25 cellular contexts compared by ENCODE assay signal in genomic region chr5:64340293-64340692, GRCh38.
DNase-seq lines count a peak whose midpoint lies in the region; ATAC-seq, FAIRE-seq and TF ChIP-seq lines count a peak whose summit lies in the region.
"Had no signal": no experiment of that assay in that cellular context is flagged by ENCODE, and none has a peak within 500 bp of the region (broad histone marks: within the 10 kb centered on the region; RNA-seq: fewer than 3 reads in every experiment).

No MANE protein-coding gene starts in this region.

- H3K4me2 ChIP-seq in mammary epithelial cell (ENCODE audit: insufficient read depth, low read depth, low read length) (peak overlapping the region; percentile 32), keratinocyte (ENCODE audit: control insufficient read depth, extremely low read depth, insufficient read depth, low read depth, low read length) (peak overlapping the region; percentile 70)
- H3K4me2 ChIP-seq: A549; BLaER1 treated with 17β-estradiol and CSF1 and Interleukin-3, amounts not matched to agents 10 nM and 100 nM had no signal

- H3K4me3 ChIP-seq in mammary epithelial cell (replicated peaks in 1 of 3; ENCODE audit: insufficient read depth in 1 of 3, low read depth in 2 of 3, low read length in 3 of 3), result no peak overlapping the region
- no peak overlapping the region for H3K4me3 ChIP-seq in epithelial cell of esophagus (ENCODE audit: low read length)
- H3K4me3 ChIP-seq in keratinocyte (ENCODE audit: control insufficient read depth in 2 of 3, extremely low read depth in 1 of 3, insufficient read depth in 2 of 3, low read depth in 1 of 3, low read length in 3 of 3), result peak overlapping the region in 1 of 3 experiments; percentile 40
- no peak overlapping the region for H3K4me3 ChIP-seq in CD8-positive, alpha-beta memory T cell (ENCODE audit: low read length)
- H3K4me3 ChIP-seq: A549; BLaER1 treated with 17β-estradiol and CSF1 and Interleukin-3, amounts not matched to agents 10 nM and 100 nM; GM23248 had no signal

- H3K27ac ChIP-seq in mammary epithelial cell (ENCODE audit: insufficient read depth, low read depth, low read length), result no peak overlapping the region
- H3K27ac ChIP-seq in keratinocyte (ENCODE audit: control insufficient read depth, insufficient read depth, low read length), result peak overlapping the region; percentile 64
- H3K27ac ChIP-seq in CD8-positive, alpha-beta memory T cell (ENCODE audit: low read depth, low read length), result no peak overlapping the region
- H3K27ac ChIP-seq: A549; BLaER1 treated with 17β-estradiol and CSF1 and Interleukin-3, amounts not matched to agents 10 nM and 100 nM; GM23248 had no signal

- H3K4me1 Mint-ChIP-seq in MCF 10A (ENCODE audit: insufficient read depth, unreplicated experiment), result peaks cover 6% of the 10 kb centered on the region
- H3K4me1 Mint-ChIP-seq in CD8-positive, alpha-beta memory T cell, result no peaks in the 10 kb centered on the region
- H3K4me1 Mint-ChIP-seq: CD14-positive monocyte had no signal

- H3K4me1 ChIP-seq in mammary epithelial cell (ENCODE audit: insufficient read depth, low read length) (peaks cover 18% of the 10 kb centered on the region), keratinocyte (ENCODE audit: control insufficient read depth, extremely low read depth, insufficient read depth, low read length) (peaks cover 28% of the 10 kb centered on the region)
- H3K4me1 ChIP-seq in CD8-positive, alpha-beta memory T cell (ENCODE audit: insufficient read depth, low read length), result no peaks in the 10 kb centered on the region
- H3K4me1 ChIP-seq: A549; BE2C; BLaER1 treated with 17β-estradiol and CSF1 and Interleukin-3, amounts not matched to agents 10 nM and 100 nM had no signal

- DNase-seq in mammary epithelial cell (peak; percentile 18), MCF 10A (ENCODE audit: unreplicated experiment) (no peak), epithelial cell of esophagus (ENCODE audit: low read depth) (peak; percentile 30), keratinocyte (ENCODE audit: low read depth, low spot score) (no peak), HEK293T (ENCODE audit: extremely low spot score) (no peak)
- no peak for DNase-seq in CD8-positive, alpha-beta memory T cell
- DNase-seq: 8988T; ACHN; AML-193; BE2C; Calu3; CD4-positive, alpha-beta T cell; COR-L47; DMS153; DND-41; GM23248; H7; HCEC 1CT had no signal

- POLR2A ChIA-PET in MCF 10A (lab: Yijun Ruan, JAX) (no interaction called here), HEK293T (lab: Yijun Ruan, JAX) (no interaction called here)
- POLR2A ChIA-PET in CD8-positive, alpha-beta memory T cell (lab: Charles Lee), result no interaction called here

- TF ChIP-seq CTCF in mammary epithelial cell (conservative IDR thresholded peaks at IDR 0.05 in 1 of 2, IDR thresholded peaks at IDR 0.05 in 1 of 2; ENCODE audit: extremely low read depth in 1 of 2, insufficient read depth in 1 of 2, low read depth in 1 of 2, low read length in 2 of 2) (no peak), MCF 10A (IDR thresholded peaks at IDR 0.05; ENCODE audit: unreplicated experiment) (no peak), epithelial cell of esophagus (IDR thresholded peaks at IDR 0.05; ENCODE audit: insufficient read depth, low read depth, low read length, missing control alignments) (no peak), keratinocyte (optimal IDR thresholded peaks at IDR 0.05 in 1 of 3, IDR thresholded peaks at IDR 0.05 in 1 of 3, conservative IDR thresholded peaks at IDR 0.05 in 1 of 3; ENCODE audit: extremely low read depth in 1 of 3, insufficient read depth in 2 of 3, low read length in 3 of 3) (no peak)

- H3K9ac ChIP-seq in mammary epithelial cell (ENCODE audit: insufficient read depth, low read length) (no peak overlapping the region), keratinocyte (ENCODE audit: control insufficient read depth, extremely low read depth, insufficient read depth, low read length) (no peak overlapping the region)
- H3K9ac ChIP-seq: BLaER1 treated with 17β-estradiol and CSF1 and Interleukin-3, amounts not matched to agents 10 nM and 100 nM; GM23248 had no signal

- ATAC-seq in GM19463 (IDR thresholded peaks at IDR 0.05; ENCODE audit: unreplicated experiment), result no peak
- ATAC-seq: A549 had no signal

- FAIRE-seq in keratinocyte (lab: Jason Lieb, UNC), result peak; percentile 20
- FAIRE-seq: A549, G401.6, GM12892, H1 had no signal

- dilution Hi-C loops in mammary epithelial cell (cut with HindIII; ENCODE audit: low sequenced_read_pairs), result no loop called here
- dilution Hi-C loops in keratinocyte (cut with MboI; ENCODE audit: extremely low pct_ligation_motif_present, low sequenced_read_pairs), result no loop called here

- WGBS in mammary epithelial cell (ENCODE audit: low coverage, missing lambda C conversion rate), result 0% methylated on average over 1 of the region's 1 CpG

- no peaks in the 10 kb centered on the region for H3K9me3 Mint-ChIP-seq in MCF 10A (ENCODE audit: unreplicated experiment)
- H3K9me3 Mint-ChIP-seq in CD8-positive, alpha-beta memory T cell, result peaks cover 3 to 15% (median 9%) of the 10 kb centered on the region in 5 donors

- no peaks in the 10 kb centered on the region for H3K36me3 Mint-ChIP-seq in MCF 10A (ENCODE audit: insufficient read depth, unreplicated experiment)
- H3K36me3 Mint-ChIP-seq in CD8-positive, alpha-beta memory T cell, result no peaks in the 10 kb centered on the region
- H3K36me3 Mint-ChIP-seq: CD14-positive monocyte had no signal

- H2AFZ ChIP-seq in mammary epithelial cell (ENCODE audit: low read depth, low read length), result no peak overlapping the region
- peak overlapping the region; percentile 37 for H2AFZ ChIP-seq in keratinocyte (ENCODE audit: control insufficient read depth, low read length)
- H2AFZ ChIP-seq: GM23248 had no signal

- in situ Hi-C loops in mammary epithelial cell (cut with MboI; ENCODE audit: low sequenced_read_pairs in 2 of 2), result no loop called here

- CTCF ChIA-PET in mammary epithelial cell (lab: Charles Lee; ENCODE audit: low non-redundant PET) (no interaction called here), MCF 10A (lab: Yijun Ruan, JAX) (interaction anchor here (0.7 to 1.2 kb wide), 2 partner anchors 157 to 271 kb away, joined by 3 to 4 read pairs; no protein-coding TSS in a partner anchor), HEK293T (lab: Yijun Ruan, JAX) (no interaction called here)
- CTCF ChIA-PET in CD8-positive, alpha-beta memory T cell (lab: Charles Lee), result no interaction called here

- no peaks in the 10 kb centered on the region for H3K79me2 ChIP-seq in mammary epithelial cell (ENCODE audit: insufficient read depth, low read length)
- H3K79me2 ChIP-seq in keratinocyte (ENCODE audit: control insufficient read depth, insufficient read depth, low read length), result no peaks in the 10 kb centered on the region

- H3K9me3 ChIP-seq in mammary epithelial cell (replicated peaks; ENCODE audit: insufficient read depth, low read length), result no peaks in the 10 kb centered on the region
- no peaks in the 10 kb centered on the region for H3K9me3 ChIP-seq in keratinocyte (ENCODE audit: control insufficient read depth, low read depth, low read length)
- H3K9me3 ChIP-seq in CD8-positive, alpha-beta memory T cell (ENCODE audit: low read length), result no peaks in the 10 kb centered on the region
- H3K9me3 ChIP-seq: A549, BE2C had no signal

- H4K20me1 ChIP-seq in mammary epithelial cell (ENCODE audit: insufficient read depth, low read length), result no peaks in the 10 kb centered on the region
- no peaks in the 10 kb centered on the region for H4K20me1 ChIP-seq in keratinocyte (ENCODE audit: control insufficient read depth, extremely low read depth, insufficient read depth, low read length)
- H4K20me1 ChIP-seq: BLaER1 treated with 17β-estradiol and CSF1 and Interleukin-3, amounts not matched to agents 10 nM and 100 nM had no signal

- BruUV-seq in mammary epithelial cell (replicated peaks; lab: Mats Ljungman, UMichigan), result TSS peak; percentile 96
- no TSS peak for BruUV-seq in MCF 10A (replicated peaks; lab: Mats Ljungman, UMichigan)

- no peaks in the 10 kb centered on the region for H3K27me3 Mint-ChIP-seq in MCF 10A (ENCODE audit: insufficient read depth, unreplicated experiment)
- H3K27me3 Mint-ChIP-seq in CD8-positive, alpha-beta memory T cell, result no peaks in the 10 kb centered on the region
- H3K27me3 Mint-ChIP-seq: CD4-positive, alpha-beta T cell had no signal

- H3K4me3 Mint-ChIP-seq in MCF 10A (ENCODE audit: unreplicated experiment), result no peak overlapping the region
- H3K4me3 Mint-ChIP-seq in CD8-positive, alpha-beta memory T cell, result no peak overlapping the region
- H3K4me3 Mint-ChIP-seq: CD14-positive monocyte; CD4-positive, alpha-beta T cell had no signal

- H3K36me3 ChIP-seq in mammary epithelial cell (ENCODE audit: insufficient read depth, low read length) (no peaks in the 10 kb centered on the region), keratinocyte (ENCODE audit: control insufficient read depth in 2 of 2, extremely low read depth in 1 of 2, insufficient read depth in 2 of 2, low read length in 2 of 2) (no peaks in the 10 kb centered on the region)
- H3K36me3 ChIP-seq in CD8-positive, alpha-beta memory T cell (ENCODE audit: insufficient read depth, low read length), result no peaks in the 10 kb centered on the region
- H3K36me3 ChIP-seq: BE2C; BLaER1 treated with 17β-estradiol and CSF1 and Interleukin-3, amounts not matched to agents 10 nM and 100 nM had no signal

- no peaks in the 10 kb centered on the region for H3K9me1 ChIP-seq in keratinocyte (ENCODE audit: control insufficient read depth, extremely low read depth, insufficient read depth, low read length)

- H3K27ac Mint-ChIP-seq in MCF 10A (ENCODE audit: low read depth, unreplicated experiment), result no peak overlapping the region
- no peak overlapping the region for H3K27ac Mint-ChIP-seq in CD8-positive, alpha-beta memory T cell
- H3K27ac Mint-ChIP-seq: CD14-positive monocyte; CD4-positive, alpha-beta T cell had no signal

- H3K27me3 ChIP-seq in mammary epithelial cell (ENCODE audit: insufficient read depth, low read length) (no peaks in the 10 kb centered on the region), keratinocyte (ENCODE audit: control insufficient read depth, extremely low read depth, insufficient read depth, low read length) (no peaks in the 10 kb centered on the region)
- H3K27me3 ChIP-seq in CD8-positive, alpha-beta memory T cell (ENCODE audit: insufficient read depth, low read length, poor library complexity, severe bottlenecking), result no peaks in the 10 kb centered on the region
- H3K27me3 ChIP-seq: BE2C; BLaER1 treated with 17β-estradiol and CSF1 and Interleukin-3, amounts not matched to agents 10 nM and 100 nM had no signal

- intact Hi-C loops in mammary epithelial cell (cut with micrococcal nuclease), result no loop called here
- intact Hi-C loops in MCF 10A (cut with micrococcal nuclease), result no loop called here

TF ChIP-seq in HEK293T, 16 proteins besides CTCF, POLR2A, EP300 and RAD21 (continues in another document):
- TF ChIP-seq BHLHE40 (IDR thresholded peaks at IDR 0.05; ENCODE audit: borderline replicate concordance) (no peak), FOXK2 (IDR thresholded peaks at IDR 0.05) (no peak), ELF4 (IDR thresholded peaks at IDR 0.05) (no peak), SP1 (IDR thresholded peaks at IDR 0.05) (no peak), NFRKB (IDR thresholded peaks at IDR 0.05) (no peak)

Comparison
In these comparisons a context has a peak if more than half of its experiments do, and no peak if none do; other contexts are left out.
1. DNase-seq: peak in mammary epithelial cell (single experiment) and epithelial cell of esophagus (single experiment); none in MCF 10A (single experiment), keratinocyte (single experiment), HEK293T (single experiment) and CD8-positive, alpha-beta memory T cell (0 of 5).